ENCODE assay signal across 26 cellular contexts in the genomic region with DNA sequence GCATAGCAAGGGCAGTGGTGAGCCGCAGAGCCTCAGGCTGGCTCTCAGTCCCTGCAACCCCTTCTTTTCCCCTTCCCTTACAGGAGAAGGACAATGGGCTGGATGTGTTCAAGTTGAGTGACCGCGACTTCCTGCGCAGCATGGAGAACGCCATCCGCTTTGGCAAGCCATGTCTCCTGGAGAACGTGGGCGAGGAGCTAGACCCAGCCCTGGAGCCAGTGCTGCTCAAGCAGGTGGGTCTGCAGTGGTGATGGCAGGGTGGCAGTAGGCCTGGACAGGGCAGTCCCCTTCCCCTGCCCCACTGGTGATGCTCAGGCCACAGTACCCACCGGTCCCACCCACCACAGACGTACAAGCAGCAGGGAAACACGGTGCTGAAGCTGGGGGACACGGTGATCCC. TPM values are rescaled to one million over a fixed set of nuclear protein-coding genes. Genes with fewer than 3 reads are reported as not detected.
DNase-seq lines count a peak whose midpoint lies in the region; ATAC-seq, FAIRE-seq and TF ChIP-seq lines count a peak whose summit lies in the region.
"Had no signal": no experiment of that assay in that cellular context is flagged by ENCODE, and none has a peak within 500 bp of the region (broad histone marks: within the 10 kb centered on the region; RNA-seq: fewer than 3 reads in every experiment).

No MANE protein-coding gene starts in this region.

- no peak for TF ChIP-seq EP300 in H1 (IDR thresholded peaks at IDR 0.05; ENCODE audit: borderline replicate concordance in 1 of 2, low read depth in 2 of 2, low read length in 2 of 2)

- no peaks in the 10 kb centered on the region for H3K79me2 ChIP-seq in H1 (ENCODE audit: control insufficient read depth in 1 of 2, insufficient read depth in 2 of 2, low read length in 2 of 2)

- H3K79me1 ChIP-seq in H1 (ENCODE audit: low read depth, low read length) (no peaks in the 10 kb centered on the region; the same call in 1 of the 2 replicates), neuronal stem cell (ENCODE audit: low read depth, low read length) (peaks cover 7% of the 10 kb centered on the region)

- H4K20me1 ChIP-seq in H1 (replicated peaks in 1 of 2; ENCODE audit: control insufficient read depth in 1 of 2, insufficient read depth in 2 of 2, low read length in 2 of 2) = peaks cover 0 to 4% of the 10 kb centered on the region in 2 experiments
- H4K20me1 ChIP-seq: BLaER1 treated with 17β-estradiol and CSF1 and Interleukin-3, amounts not matched to agents 10 nM and 100 nM had no signal

- H2AFZ ChIP-seq in H1 (ENCODE audit: low read length) (no peak overlapping the region), neuronal stem cell (ENCODE audit: low read length) (no peak overlapping the region)

- H3K14ac ChIP-seq in H1 (ENCODE audit: insufficient read length) (no peak overlapping the region), neuronal stem cell (ENCODE audit: low read length) (no peak overlapping the region)

- H2BK5ac ChIP-seq in H1 (ENCODE audit: low read depth, low read length) = no peak overlapping the region
- H2BK5ac ChIP-seq in neuronal stem cell (ENCODE audit: low read length) = peak overlapping the region; percentile 32

- no peak overlapping the region for H2AK5ac ChIP-seq in H1 (ENCODE audit: low read depth, low read length)
- peak overlapping the region; percentile 15 for H2AK5ac ChIP-seq in neuronal stem cell (ENCODE audit: low read depth, low read length)

- no peak for TF ChIP-seq POLR2A in breast epithelium (IDR thresholded peaks at IDR 0.05)
- TF ChIP-seq POLR2A in H1 (IDR thresholded peaks at IDR 0.05; ENCODE audit: control extremely low read depth in 1 of 2, low read depth in 2 of 2, low read length in 2 of 2) = no peak

- H3K36me3 Mint-ChIP-seq in MCF 10A (ENCODE audit: insufficient read depth, unreplicated experiment) = no peaks in the 10 kb centered on the region

- peak overlapping the region; percentile 65 for H3K27ac Mint-ChIP-seq in MCF 10A (ENCODE audit: low read depth, unreplicated experiment)
- H3K27ac Mint-ChIP-seq: CD4-positive, alpha-beta T cell had no signal

- H3K9ac ChIP-seq in H1 (replicated peaks in 1 of 4; ENCODE audit: extremely low read depth in 1 of 4, low read depth in 3 of 4, low read length in 3 of 4) (no peak overlapping the region), neuronal stem cell (ENCODE audit: low read depth, low read length, poor library complexity) (no peak overlapping the region)

- H4K91ac ChIP-seq in H1 (replicated peaks; ENCODE audit: insufficient read length, low read length) = no peak overlapping the region
- H4K91ac ChIP-seq in neuronal stem cell (ENCODE audit: low read depth, low read length, poor library complexity) = no peak overlapping the region

- H3K27me3 ChIP-seq in breast epithelium (no peaks in the 10 kb centered on the region), H1 (replicated peaks in 1 of 4; ENCODE audit: control insufficient read depth in 3 of 4, extremely low read depth in 1 of 4, insufficient read depth in 3 of 4, low read length in 3 of 4) (no peaks in the 10 kb centered on the region), neuronal stem cell (ENCODE audit: control insufficient read depth in 3 of 3, insufficient read depth in 3 of 3, low read depth in 1 of 3, low read length in 3 of 3) (no peaks in the 10 kb centered on the region)
- H3K27me3 ChIP-seq: BE2C; BLaER1 treated with 17β-estradiol and CSF1 and Interleukin-3, amounts not matched to agents 10 nM and 100 nM had no signal

- no peaks in the 10 kb centered on the region for H3K4me1 Mint-ChIP-seq in MCF 10A (ENCODE audit: insufficient read depth, unreplicated experiment)
- H3K4me1 Mint-ChIP-seq: CD8-positive, alpha-beta memory T cell had no signal

- CTCF ChIA-PET in MCF 10A (lab: Yijun Ruan, JAX) (no interaction called here), H1 (lab: Charles Lee; ENCODE audit: partially characterized antibody) (interaction anchor here (0.5 to 13.7 kb wide), 8 partner anchors 12 to 171 kb away, joined by 3 to 271 read pairs (median 4); no protein-coding TSS in a partner anchor)

- no peak overlapping the region for H3K56ac ChIP-seq in H1 (replicated peaks; ENCODE audit: insufficient read length, low read depth, low read length)

- intact Hi-C loops in MCF 10A (cut with micrococcal nuclease) = no loop called here
- intact Hi-C loops in breast epithelium (cut with DNase I; ENCODE audit: low total_unique reads) = no loop called here

- FAIRE-seq in H1 (lab: Jason Lieb, UNC) = no peak
- FAIRE-seq: A549, D721Med, GM12892, GM19239 had no signal

- H3K23me2 ChIP-seq in H1 (ENCODE audit: low read depth, low read length) = no peaks in the 10 kb centered on the region

- DNase-seq in MCF 10A (ENCODE audit: unreplicated experiment) (no peak), breast epithelium (ENCODE audit: low spot score in 2 of 2) (no peak), H1 (ENCODE audit: low read depth in 1 of 2, low spot score in 2 of 2) (no peak), neuronal stem cell (ENCODE audit: low spot score) (no peak), NOMO-1 treated with dmso at 0.1 percent for 144 hours (lab: John Stamatoyannopoulos, UW; ENCODE audit: unreplicated experiment) (no peak)
- no peak for DNase-seq in activated CD8-positive, alpha-beta memory T cell treated with anti-CD3 and anti-CD28 coated beads, Interleukin-2, amount 50 U/mL, for 48 hours
- DNase-seq: 8988T; ACHN; AML-193; BE2C; CD4-positive, alpha-beta T cell; CD8-positive, alpha-beta memory T cell; DMS 273 treated with DMSO at 0.1 percent for 48 hours; DMS79; EL; GDM1; GOT3; H7; HCEC 1CT had no signal

- H3K4me1 ChIP-seq in breast epithelium (no peaks in the 10 kb centered on the region), H1 (replicated peaks in 1 of 4; ENCODE audit: control insufficient read depth in 3 of 4, insufficient read depth in 4 of 4, low read length in 3 of 4) (no peaks in the 10 kb centered on the region), neuronal stem cell (ENCODE audit: control insufficient read depth in 2 of 2, insufficient read depth in 1 of 2, low read depth in 1 of 2, low read length in 2 of 2) (peaks cover 0 to 4% of the 10 kb centered on the region in 2 donors)
- H3K4me1 ChIP-seq: A549, BE2C had no signal

- no peak overlapping the region for H2BK20ac ChIP-seq in H1 (ENCODE audit: low read length)

- H3K27ac ChIP-seq in breast epithelium (no peak overlapping the region), H1 (ENCODE audit: low read depth, low read length) (no peak overlapping the region), neuronal stem cell (replicated peaks; ENCODE audit: low read length) (no peak overlapping the region)
- H3K27ac ChIP-seq: A549 had no signal

- no peaks in the 10 kb centered on the region for H3K9me3 ChIP-seq in breast epithelium
- H3K9me3 ChIP-seq in H1 (ENCODE audit: insufficient read depth in 2 of 2, low read depth in 1 of 2, low read length in 1 of 2) = no peaks in the 10 kb centered on the region
- H3K9me3 ChIP-seq in neuronal stem cell (replicated peaks in 1 of 2; ENCODE audit: control insufficient read depth in 2 of 2, insufficient read depth in 1 of 2, low read depth in 1 of 2, low read length in 2 of 2) = no peaks in the 10 kb centered on the region
- H3K9me3 ChIP-seq: A549; BE2C; BLaER1 treated with 17β-estradiol and CSF1 and Interleukin-3, amounts not matched to agents 10 nM and 100 nM had no signal

- H3K27me3 Mint-ChIP-seq in MCF 10A (ENCODE audit: insufficient read depth, unreplicated experiment) = no peaks in the 10 kb centered on the region
- H3K27me3 Mint-ChIP-seq: CD4-positive, alpha-beta T cell; CD8-positive, alpha-beta memory T cell had no signal

- no peaks in the 10 kb centered on the region for H3K9me3 Mint-ChIP-seq in MCF 10A (ENCODE audit: unreplicated experiment)
- H3K9me3 Mint-ChIP-seq: CD14-positive monocyte; CD4-positive, alpha-beta T cell; CD8-positive, alpha-beta memory T cell had no signal

- no peak overlapping the region for H3K4ac ChIP-seq in H1 (replicated peaks; ENCODE audit: insufficient read length, low read depth, low read length)
- H3K4ac ChIP-seq in neuronal stem cell (ENCODE audit: low read length) = no peak overlapping the region

- TF ChIP-seq CTCF in MCF 10A (IDR thresholded peaks at IDR 0.05; ENCODE audit: unreplicated experiment) = no peak
- no peak for TF ChIP-seq CTCF in breast epithelium (IDR thresholded peaks at IDR 0.05)
- no peak for TF ChIP-seq CTCF in H1 (IDR thresholded peaks at IDR 0.05; ENCODE audit: control extremely low read depth in 1 of 3, insufficient read depth in 1 of 3, low read depth in 1 of 3, low read length in 3 of 3)

- H3K4me3 Mint-ChIP-seq in MCF 10A (ENCODE audit: unreplicated experiment) = no peak overlapping the region
- H3K4me3 Mint-ChIP-seq: CD14-positive monocyte; CD4-positive, alpha-beta T cell; CD8-positive, alpha-beta memory T cell had no signal

- no peak overlapping the region for H2BK120ac ChIP-seq in H1 (replicated peaks; ENCODE audit: low read depth, low read length)
- H2BK120ac ChIP-seq in neuronal stem cell (ENCODE audit: low read depth, low read length) = no peak overlapping the region

- H4K8ac ChIP-seq in H1 (ENCODE audit: extremely low read depth, insufficient read depth, low read length) = no peak overlapping the region
- H4K8ac ChIP-seq in neuronal stem cell (ENCODE audit: low read depth, low read length) = no peak overlapping the region

- H3K18ac ChIP-seq in H1 (ENCODE audit: extremely low read depth, low read length) = no peak overlapping the region
- peak overlapping the region; percentile 11 for H3K18ac ChIP-seq in neuronal stem cell (ENCODE audit: low read length)

- WGBS in H1 (ENCODE audit: extremely low coverage in 1 of 2, insufficient coverage in 1 of 2, insufficient read length in 1 of 2, insufficient replicate concordance in 2 of 2, low coverage in 1 of 2, low lambda C conversion rate in 2 of 2, missing lambda C conversion rate in 1 of 2), 2 experiments = 87% methylated on average over 11 of the region's 12 CpGs; no CpG with 5 or more reads in 1 of the 2 experiments
- no CpG with 5 or more reads among the region's 12 CpGs for WGBS in neuronal stem cell (ENCODE audit: extremely low coverage in 2 of 2, insufficient read length in 2 of 2, insufficient replicate concordance in 1 of 2), 2 donors

- H2BK12ac ChIP-seq in H1 (ENCODE audit: low read depth, low read length) = no peak overlapping the region
- peak overlapping the region; percentile 98 for H2BK12ac ChIP-seq in neuronal stem cell (ENCODE audit: low read length)

- H3K4me3 ChIP-seq in breast epithelium = no peak overlapping the region
- no peak overlapping the region for H3K4me3 ChIP-seq in H1 (ENCODE audit: extremely low read depth in 1 of 4, insufficient read depth in 2 of 4, low read depth in 3 of 4, low read length in 4 of 4)
- H3K4me3 ChIP-seq in neuronal stem cell (ENCODE audit: low read length in 2 of 2) = peak overlapping the region in 1 of 2 donors; percentile 30
- H3K4me3 ChIP-seq: A549; BLaER1 treated with 17β-estradiol and CSF1 and Interleukin-3, amounts not matched to agents 10 nM and 100 nM had no signal

- no peak overlapping the region for H3K23ac ChIP-seq in H1 (ENCODE audit: insufficient read length)
- H3K23ac ChIP-seq in neuronal stem cell (ENCODE audit: low read depth, low read length, poor library complexity) = peak overlapping the region; percentile 25

- no peak overlapping the region for H4K5ac ChIP-seq in H1 (ENCODE audit: insufficient read length, low read depth, low read length)

- no peak overlapping the region for H3K4me2 ChIP-seq in H1 (ENCODE audit: insufficient read depth in 1 of 2, low read depth in 2 of 2, low read length in 2 of 2)
- no peak overlapping the region for H3K4me2 ChIP-seq in neuronal stem cell (ENCODE audit: insufficient read depth, low read length, poor library complexity, severe bottlenecking)
- H3K4me2 ChIP-seq: A549 had no signal

- TF ChIP-seq RAD21 in H1 (IDR thresholded peaks at IDR 0.05 in 1 of 2, conservative IDR thresholded peaks at IDR 0.05 in 1 of 2; ENCODE audit: low read depth in 2 of 2, low read length in 2 of 2) = no peak

- BruUV-seq in MCF 10A (replicated peaks; lab: Mats Ljungman, UMichigan) = no TSS peak

- peaks cover 6% of the 10 kb centered on the region for H3K36me3 ChIP-seq in breast epithelium
- no peaks in the 10 kb centered on the region for H3K36me3 ChIP-seq in H1 (ENCODE audit: control insufficient read depth in 2 of 4, insufficient read depth in 4 of 4, low read length in 3 of 4)
- H3K36me3 ChIP-seq in neuronal stem cell (replicated peaks in 1 of 2; ENCODE audit: control insufficient read depth in 2 of 2, insufficient read depth in 2 of 2, low read length in 2 of 2) = no peaks in the 10 kb centered on the region
- H3K36me3 ChIP-seq: BE2C had no signal

- POLR2A ChIA-PET in MCF 10A (lab: Yijun Ruan, JAX) (no interaction called here), H1 (lab: Charles Lee; ENCODE audit: partially characterized antibody) (interaction anchor here (1.3 to 1.7 kb wide), 3 partner anchors 10 to 21 kb away, joined by 3 to 4 read pairs (median 4); no protein-coding TSS in a partner anchor)

- no peak for ATAC-seq in GM21526 (IDR thresholded peaks at IDR 0.05; ENCODE audit: low FRiP score, unreplicated experiment)
- ATAC-seq: A549 had no signal

- H2BK15ac ChIP-seq in H1 (ENCODE audit: low read length) = 0 out of 2 replicates have a peak overlapping the region, but pooled peaks have one; percentile 5
- H2BK15ac ChIP-seq in neuronal stem cell (ENCODE audit: low read length) = no peak overlapping the region

RNA-seq across cellular contexts. Expression of gene BAP1, which starts 18.7 kb away (rescaled TPM):
- total RNA-seq in MCF 10A (2022) = 61.5 and 77.5 TPM in 2 replicates
- total RNA-seq in breast epithelium = 10 to 100 TPM; 51.8 to 78.1 (median 65.5) TPM
- 72.9 and 80.3 TPM in 2 replicates for total RNA-seq in H1 (2021; fragmentation: NEBNext Ultra II Directional; extraction: Animal tissue kit (Norgen Biotek cat#: 25700))
- polyA plus RNA-seq in H1 (2011; rRNA removed) = 64.9 and 79.5 TPM in 2 replicates
- 74.8 TPM for polyA plus RNA-seq in H1 (2011; cell fraction: cytosol; rRNA removed)
- polyA plus RNA-seq in H1 (2011; cell fraction: nucleus; rRNA removed) = 271 TPM
- 81.1 to 93.5 TPM (median 83.9 TPM) in 4 replicates for polyA plus RNA-seq in H1 (2012, experiment 1 of 2)
- 89.8 TPM for polyA plus RNA-seq in H1 (2012, experiment 2 of 2)
- polyA plus RNA-seq in H1 (2013, experiment 1 of 2) = 37.6 TPM
- polyA plus RNA-seq in H1 (2013, experiment 2 of 2) = 38.9 TPM
- polyA minus RNA-seq in H1 (2011; rRNA and poly(A)+ RNA removed) = 81.1 and 89.6 TPM in 2 replicates
- polyA minus RNA-seq in H1 (2011; cell fraction: cytosol; rRNA and poly(A)+ RNA removed) = 46.2 TPM
- 71.8 TPM for polyA minus RNA-seq in H1 (2011; cell fraction: nucleus; rRNA and poly(A)+ RNA removed)
- polyA plus RNA-seq in neuronal stem cell (2013, experiment 1 of 2) = 52.3 TPM
- polyA plus RNA-seq in neuronal stem cell (2013, experiment 2 of 2) = 51.8 TPM

RNA-seq across cellular contexts. Expression of gene PHF7, which starts 19.4 kb away (rescaled TPM):
- total RNA-seq in MCF 10A (2022) = 5.7 and 7.4 TPM in 2 replicates
- total RNA-seq in breast epithelium = 10 to 100 TPM; 11.8 to 18.1 (median 12.4) TPM
- 9.5 and 12.0 TPM in 2 replicates for total RNA-seq in H1 (2021; fragmentation: NEBNext Ultra II Directional; extraction: Animal tissue kit (Norgen Biotek cat#: 25700))
- 6.3 and 6.7 TPM in 2 replicates for polyA plus RNA-seq in H1 (2011; rRNA removed)
- polyA plus RNA-seq in H1 (2011; cell fraction: cytosol; rRNA removed) = 13.6 TPM
- 13.4 TPM for polyA plus RNA-seq in H1 (2011; cell fraction: nucleus; rRNA removed)
- 8.9 to 13.5 TPM (median 12.4 TPM) in 4 replicates for polyA plus RNA-seq in H1 (2012, experiment 1 of 2)
- 5.5 TPM for polyA plus RNA-seq in H1 (2012, experiment 2 of 2)
- 15.6 TPM for polyA plus RNA-seq in H1 (2013, experiment 1 of 2)
- polyA plus RNA-seq in H1 (2013, experiment 2 of 2) = 13.1 TPM
- polyA minus RNA-seq in H1 (2011; rRNA and poly(A)+ RNA removed) = 9.0 and 9.3 TPM in 2 replicates
- polyA minus RNA-seq in H1 (2011; cell fraction: cytosol; rRNA and poly(A)+ RNA removed) = 7.4 TPM
- polyA minus RNA-seq in H1 (2011; cell fraction: nucleus; rRNA and poly(A)+ RNA removed) = 14.1 TPM
- polyA plus RNA-seq in neuronal stem cell (2013, experiment 1 of 2) = 23.3 TPM
- 25.3 TPM for polyA plus RNA-seq in neuronal stem cell (2013, experiment 2 of 2)

RNA-seq across cellular contexts. Expression of gene SEMA3G, which starts 53.8 kb away (rescaled TPM):
- 0.12 TPM in 1 of 2 replicates, not detected in the other for total RNA-seq in MCF 10A (2022)
- 100 to 1,000 TPM in 1 of 3 donors, 10 to 100 TPM in 2; 12.3 to 255 (median 70.1) TPM for total RNA-seq in breast epithelium
- total RNA-seq in H1 (2021; fragmentation: NEBNext Ultra II Directional; extraction: Animal tissue kit (Norgen Biotek cat#: 25700)) = 1.5 TPM in 2 replicates
- polyA plus RNA-seq in H1 (2011; rRNA removed) = 0.95 and 2.4 TPM in 2 replicates
- polyA plus RNA-seq in H1 (2011; cell fraction: cytosol; rRNA removed) = 1.0 TPM
- 2.2 TPM for polyA plus RNA-seq in H1 (2011; cell fraction: nucleus; rRNA removed)
- polyA plus RNA-seq in H1 (2012, experiment 1 of 2) = 1.0 to 1.8 TPM (median 1.2 TPM) in 4 replicates
- polyA plus RNA-seq in H1 (2012, experiment 2 of 2) = 0.50 TPM
- polyA plus RNA-seq in H1 (2013, experiment 1 of 2) = 1.3 TPM
- polyA plus RNA-seq in H1 (2013, experiment 2 of 2) = 1.1 TPM
- polyA minus RNA-seq in H1 (2011; rRNA and poly(A)+ RNA removed) = 1.1 and 1.4 TPM in 2 replicates
- 1.5 TPM for polyA minus RNA-seq in H1 (2011; cell fraction: cytosol; rRNA and poly(A)+ RNA removed)
- polyA minus RNA-seq in H1 (2011; cell fraction: nucleus; rRNA and poly(A)+ RNA removed) = 1.8 TPM
- polyA plus RNA-seq in neuronal stem cell (2013, experiment 1 of 2) = 0.77 TPM
- polyA plus RNA-seq in neuronal stem cell (2013, experiment 2 of 2) = 0.87 TPM
- polyA plus RNA-seq: CD14-positive monocyte; CD8-positive, alpha-beta memory T cell had no signal
